In the genomic region with DNA sequence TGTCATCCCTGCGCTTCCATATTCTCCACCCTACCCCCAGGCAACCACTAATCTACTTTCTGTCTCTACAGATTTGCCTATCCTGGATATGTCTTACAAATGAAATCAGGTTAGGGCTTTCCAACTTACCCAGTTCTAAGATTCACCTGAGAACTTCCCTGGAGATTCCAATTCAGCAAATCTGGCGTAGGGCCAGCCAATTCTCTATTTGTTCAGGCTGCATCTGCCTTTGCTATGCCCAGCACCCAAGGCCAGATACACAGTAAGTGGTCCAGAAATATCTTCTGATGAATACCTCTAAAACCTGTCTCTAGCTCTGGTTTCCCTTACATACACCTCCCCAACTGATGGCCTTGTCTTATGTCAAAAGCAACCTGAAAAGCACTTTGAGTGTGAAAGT, we compare ENCODE assay signal across 12 cellular contexts. TPM values are rescaled to one million over a fixed set of nuclear protein-coding genes. Genes with fewer than 3 reads are reported as not detected.
DNase-seq lines count a peak whose midpoint lies in the region; ATAC-seq and TF ChIP-seq lines count a peak whose summit lies in the region.
"Had no signal": no experiment of that assay in that cellular context is flagged by ENCODE, and none has a peak within 500 bp of the region (broad histone marks: within the 10 kb centered on the region; RNA-seq: fewer than 3 reads in every experiment).

No MANE protein-coding gene starts in this region.

- H3K36me3 ChIP-seq in MM.1S (replicated peaks; ENCODE audit: insufficient read depth, low read length), result no peaks in the 10 kb centered on the region
- H3K36me3 ChIP-seq in effector memory CD4-positive, alpha-beta T cell (ENCODE audit: control insufficient read depth, insufficient read depth, low read length), result no peaks in the 10 kb centered on the region
- peaks cover 0 to 21% (median 0%) of the 10 kb centered on the region in 4 donors for H3K36me3 ChIP-seq in sigmoid colon
- H3K36me3 ChIP-seq: SJCRH30 had no signal

- no peaks in the 10 kb centered on the region for H3K9me2 ChIP-seq in MM.1S (replicated peaks; ENCODE audit: insufficient read depth, low read length)

- peak overlapping the region; percentile 16; the same call in 1 of the 2 replicates for H3K9ac ChIP-seq in MM.1S (ENCODE audit: low read length)

- H3K79me2 ChIP-seq in MM.1S (ENCODE audit: low read length), result peaks cover 77% of the 10 kb centered on the region

- 95% methylated on average over 2 of the region's 2 CpGs for WGBS in sigmoid colon, 2 donors

- H3K27me3 ChIP-seq in MM.1S (replicated peaks; ENCODE audit: insufficient read depth, low read length) (no peaks in the 10 kb centered on the region), sigmoid colon (no peaks in the 10 kb centered on the region)
- H3K27me3 ChIP-seq in effector memory CD4-positive, alpha-beta T cell (replicated peaks; ENCODE audit: control insufficient read depth, insufficient read depth, low read length, poor library complexity, severe bottlenecking), result no peaks in the 10 kb centered on the region
- H3K27me3 ChIP-seq: SJCRH30 had no signal

- intact Hi-C loops in sigmoid colon (cut with DNase I), result no loop called here

- H3K36me3 Mint-ChIP-seq in activated CD8-positive, alpha-beta memory T cell treated with anti-CD3 and anti-CD28 coated beads, Interleukin-2, amount 10 ng/mL, durations not matched to agents 7 days and 5 days, result peaks cover 7% of the 10 kb centered on the region

- CTCF ChIA-PET in activated CD8-positive, alpha-beta memory T cell treated with anti-CD3 and anti-CD28 coated beads, Interleukin-2, amount 10 ng/mL, durations not matched to agents 7 days and 5 days (lab: Charles Lee), result interaction anchor here (1.8 to 14.3 kb wide), 3 partner anchors 11 to 91 kb away, joined by 6 to 360 read pairs (median 307); a partner anchor contains a TSS

- H3K9me3 Mint-ChIP-seq in activated CD8-positive, alpha-beta memory T cell treated with anti-CD3 and anti-CD28 coated beads, Interleukin-2, amount 10 ng/mL, durations not matched to agents 7 days and 5 days (ENCODE audit: low read depth), result no peaks in the 10 kb centered on the region

- TF ChIP-seq CTCF in MM.1S (IDR thresholded peaks at IDR 0.05; ENCODE audit: low read length) (no peak), sigmoid colon (IDR thresholded peaks at IDR 0.05) (no peak)

- H3K4me1 ChIP-seq in MM.1S (ENCODE audit: low read length) (peaks cover 77% of the 10 kb centered on the region), sigmoid colon (peaks cover 0 to 17% (median 6%) of the 10 kb centered on the region in 4 donors)
- H3K4me1 ChIP-seq in effector memory CD4-positive, alpha-beta T cell (ENCODE audit: control insufficient read depth, insufficient read depth, low read length, poor library complexity, severe bottlenecking), result peaks cover 43% of the 10 kb centered on the region
- H3K4me1 ChIP-seq: SJCRH30 had no signal

- H3F3A ChIP-seq in MM.1S (ENCODE audit: insufficient read depth, low read length), result peaks cover 56% of the 10 kb centered on the region

- H3K4me3 ChIP-seq in MM.1S (ENCODE audit: low read length), result no peak overlapping the region
- no peak overlapping the region for H3K4me3 ChIP-seq in effector memory CD4-positive, alpha-beta T cell (ENCODE audit: insufficient read depth, low read depth, low read length, poor library complexity, severe bottlenecking)
- no peak overlapping the region for H3K4me3 ChIP-seq in sigmoid colon
- H3K4me3 ChIP-seq: lung, SJCRH30 had no signal

- H3K4me1 Mint-ChIP-seq in activated CD8-positive, alpha-beta memory T cell treated with anti-CD3 and anti-CD28 coated beads, Interleukin-2, amount 10 ng/mL, durations not matched to agents 7 days and 5 days, result peaks cover 50% of the 10 kb centered on the region

- TF ChIP-seq EP300 in sigmoid colon (IDR thresholded peaks at IDR 0.05), result no peak

- H4K20me1 ChIP-seq in MM.1S (ENCODE audit: insufficient read depth, low read length), result no peaks in the 10 kb centered on the region

- no peak overlapping the region for H2AFZ ChIP-seq in MM.1S (ENCODE audit: low read length)

- TF ChIP-seq POLR2A in sigmoid colon (IDR thresholded peaks at IDR 0.05), result no peak

- ATAC-seq in activated CD8-positive, alpha-beta memory T cell treated with anti-CD3 and anti-CD28 coated beads, Interleukin-2, amount 10 ng/mL, durations not matched to agents 7 days and 5 days, result no peak
- ATAC-seq in GM18517 (IDR thresholded peaks at IDR 0.05; ENCODE audit: unreplicated experiment) (no peak), HG03378 (IDR thresholded peaks at IDR 0.05; ENCODE audit: unreplicated experiment) (no peak), GM19467 (IDR thresholded peaks at IDR 0.05; ENCODE audit: unreplicated experiment) (no peak)

- no peaks in the 10 kb centered on the region for H3K27me3 Mint-ChIP-seq in activated CD8-positive, alpha-beta memory T cell treated with anti-CD3 and anti-CD28 coated beads, Interleukin-2, amount 10 ng/mL, durations not matched to agents 7 days and 5 days

- H3K4me3 Mint-ChIP-seq in activated CD8-positive, alpha-beta memory T cell treated with anti-CD3 and anti-CD28 coated beads, Interleukin-2, amount 10 ng/mL, durations not matched to agents 7 days and 5 days, result no peak overlapping the region

- H3K4me2 ChIP-seq in MM.1S (ENCODE audit: low read depth, low read length), result peak overlapping the region; percentile 39

- H3K27ac ChIP-seq in MM.1S (ENCODE audit: low read length) (peak overlapping the region; percentile 90), sigmoid colon (no peak overlapping the region)
- peak overlapping the region; percentile 34 for H3K27ac ChIP-seq in effector memory CD4-positive, alpha-beta T cell (ENCODE audit: insufficient read depth, low read length, poor library complexity, severe bottlenecking)
- H3K27ac ChIP-seq: SJCRH30 had no signal

- peak overlapping the region; percentile 63 for H3K27ac Mint-ChIP-seq in activated CD8-positive, alpha-beta memory T cell treated with anti-CD3 and anti-CD28 coated beads, Interleukin-2, amount 10 ng/mL, durations not matched to agents 7 days and 5 days

- H3K9me3 ChIP-seq in MM.1S (replicated peaks; ENCODE audit: insufficient read depth, low read length) (no peaks in the 10 kb centered on the region), sigmoid colon (no peaks in the 10 kb centered on the region)
- H3K9me3 ChIP-seq in effector memory CD4-positive, alpha-beta T cell (ENCODE audit: control insufficient read depth, low read length), result no peaks in the 10 kb centered on the region
- H3K9me3 ChIP-seq: SJCRH30 had no signal

- no peak for DNase-seq in activated CD8-positive, alpha-beta memory T cell treated with anti-CD3 and anti-CD28 coated beads, Interleukin-2, amount 10 ng/mL, durations not matched to agents 7 days and 5 days
- DNase-seq in activated CD8-positive, alpha-beta memory T cell treated with anti-CD3 and anti-CD28 coated beads for 24 hours, result no peak
- peak; percentile 49 for DNase-seq in MM.1S
- no peak for DNase-seq in effector memory CD4-positive, alpha-beta T cell
- DNase-seq in sigmoid colon, result peak; percentile 48
- DNase-seq: NCI-H1048, NCI-H526 treated with DMSO at 0.1 percent for 48 hours, SJCRH30 had no signal

RNA-seq across cellular contexts. Expression of a gene that starts 10.4 kb away (rescaled TPM):
- 10 to 100 TPM; 74.0 to 81.8 TPM for total RNA-seq in activated CD8-positive, alpha-beta memory T cell treated with anti-CD3 and anti-CD28 coated beads, Interleukin-2, amount 10 ng/mL, durations not matched to agents 7 days and 5 days
- 10 to 100 TPM; 29.2 to 45.7 (median 35.8) TPM for total RNA-seq in sigmoid colon
- 10 to 100 TPM; 25.8 to 28.8 (median 27.5) TPM for polyA plus RNA-seq in sigmoid colon

RNA-seq across cellular contexts. Expression of a gene that starts 23.3 kb away (rescaled TPM):
- 10 to 100 TPM; 14.3 to 17.8 TPM for total RNA-seq in activated CD8-positive, alpha-beta memory T cell treated with anti-CD3 and anti-CD28 coated beads, Interleukin-2, amount 10 ng/mL, durations not matched to agents 7 days and 5 days
- total RNA-seq in sigmoid colon, result 10 to 100 TPM; 23.9 to 60.9 (median 35.2) TPM
- polyA plus RNA-seq in sigmoid colon, result 10 to 100 TPM; 10.2 to 26.7 (median 11.8) TPM

Comparison
In these comparisons a context has a peak if more than half of its experiments do, and no peak if none do; other contexts are left out.
1. DNase-seq: peak in MM.1S (single experiment) and sigmoid colon (single experiment); none in activated CD8-positive, alpha-beta memory T cell treated with anti-CD3 and anti-CD28 coated beads, Interleukin-2, amount 10 ng/mL, durations not matched to agents 7 days and 5 days (single experiment), activated CD8-positive, alpha-beta memory T cell treated with anti-CD3 and anti-CD28 coated beads for 24 hours (single experiment) and effector memory CD4-positive, alpha-beta T cell (0 of 3).
2. H3K27ac ChIP-seq: peak in MM.1S (single experiment) and effector memory CD4-positive, alpha-beta T cell (single experiment); none in sigmoid colon (0 of 4).